Comparison of ENCODE assay signal across 10 cellular contexts in genomic region chr9:35163413-35163812, GRCh38. TPM values are rescaled to one million over a fixed set of nuclear protein-coding genes. Genes with fewer than 3 reads are reported as not detected.
DNase-seq lines count a peak whose midpoint lies in the region; ATAC-seq and TF ChIP-seq lines count a peak whose summit lies in the region.
"Had no signal": no experiment of that assay in that cellular context is flagged by ENCODE, and none has a peak within 500 bp of the region (broad histone marks: within the 10 kb centered on the region; RNA-seq: fewer than 3 reads in every experiment).

No MANE protein-coding gene starts in this region.

- H3K27ac ChIP-seq in heart right ventricle (peak overlapping the region in 6 of 10 donors; percentile 90 to 98 (median 94)), dorsolateral prefrontal cortex (peak overlapping the region in 23 of 59 donors; percentile 15 to 94 (median 84)), SJCRH30 (no peak overlapping the region)

- H3K36me3 Mint-ChIP-seq in type B pancreatic cell = no peaks in the 10 kb centered on the region

- H3K27ac Mint-ChIP-seq in type B pancreatic cell = peak overlapping the region; percentile 99

- H3K4me3 ChIP-seq in heart right ventricle (peak overlapping the region in 8 of 10 donors; percentile 61 to 93 (median 82)), dorsolateral prefrontal cortex (peak overlapping the region in 51 of 59 donors; percentile 0 to 98 (median 90)), mucosa of stomach (ENCODE audit: low read length) (peak overlapping the region; percentile 33), SJCRH30 (no peak overlapping the region)

- no peaks in the 10 kb centered on the region for H3K9me3 Mint-ChIP-seq in type B pancreatic cell

- peak overlapping the region; percentile 97 for H3K4me3 Mint-ChIP-seq in type B pancreatic cell

- H3K4me1 Mint-ChIP-seq in type B pancreatic cell (ENCODE audit: unreplicated experiment) = peaks cover 24% of the 10 kb centered on the region

- no peak overlapping the region for H3K9ac ChIP-seq in mucosa of stomach (ENCODE audit: low read length)

- intact Hi-C loops in heart right ventricle (cut with DNase I) (loop anchor here in 5 of 10 donors (5.0 to 10.0 kb wide), 4 partner anchors 46 to 181 kb away; partner anchors contain the start of gene ATOSB (in 4 of the 5)), Right ventricle myocardium inferior (cut with DNase I) (loop anchor here (2.0 to 10.0 kb wide), 4 partner anchors 31 to 651 kb away; partner anchors contain the start of genes ATOSB, HINT2 and SPAG8), dorsolateral prefrontal cortex (cut with DNase I) (loop anchor here in 1 of 2 donors (2.0 kb wide), 1 partner anchor 47 kb away; no protein-coding TSS in a partner anchor)

- H3K4me1 ChIP-seq in heart right ventricle (peaks cover 0 to 36% (median 21%) of the 10 kb centered on the region in 9 donors), mucosa of stomach (ENCODE audit: control insufficient read depth, insufficient read depth, low read length) (no peaks in the 10 kb centered on the region), SJCRH30 (peaks cover 4% of the 10 kb centered on the region; the same call in 1 of the 2 replicates)

- H3K27me3 Mint-ChIP-seq in type B pancreatic cell = no peaks in the 10 kb centered on the region

- H3K27me3 ChIP-seq in heart right ventricle (peaks cover 0 to 6% (median 0%) of the 10 kb centered on the region in 7 donors), dorsolateral prefrontal cortex (no peaks in the 10 kb centered on the region), mucosa of stomach (ENCODE audit: control insufficient read depth, insufficient read depth, low read length) (no peaks in the 10 kb centered on the region), SJCRH30 (no peaks in the 10 kb centered on the region)

- WGBS in heart right ventricle, 2 donors = 60 to 73% methylated on average over 3 of the region's 3 CpGs

- ATAC-seq in heart right ventricle = no peak
- ATAC-seq in Right ventricle myocardium inferior = no peak

- DNase-seq in heart right ventricle = no peak
- no peak for DNase-seq in Right ventricle myocardium inferior (ENCODE audit: missing footprints)
- DNase-seq in dorsolateral prefrontal cortex = no peak
- DNase-seq in type B pancreatic cell (ENCODE audit: extremely low spot score, unreplicated experiment) = no peak
- no peak for DNase-seq in NCI-H2196 (lab: John Stamatoyannopoulos, UW; ENCODE audit: unreplicated experiment)
- DNase-seq in DMS79 (lab: John Stamatoyannopoulos, UW) = no peak
- DNase-seq in SJCRH30 = no peak
- DNase-seq: activated CD8-positive, alpha-beta memory T cell treated with anti-CD3 and anti-CD28 coated beads for 24 hours; HCEC 1CT had no signal

- H3K9me3 ChIP-seq in heart right ventricle (no peaks in the 10 kb centered on the region), mucosa of stomach (ENCODE audit: control insufficient read depth, low read length) (no peaks in the 10 kb centered on the region), SJCRH30 (replicated peaks) (no peaks in the 10 kb centered on the region)

- TF ChIP-seq CTCF in heart right ventricle (IDR thresholded peaks at IDR 0.05) (no peak), dorsolateral prefrontal cortex (IDR thresholded peaks at IDR 0.05 in 54 of 56, conservative IDR thresholded peaks at IDR 0.05 in 2 of 56; ENCODE audit: low read depth in 1 of 56, partially characterized antibody in 56 of 56) (no peak), type B pancreatic cell (conservative IDR thresholded peaks at IDR 0.05) (no peak)

- H3K36me3 ChIP-seq in heart right ventricle (no peaks in the 10 kb centered on the region), mucosa of stomach (ENCODE audit: control insufficient read depth, insufficient read depth, low read length) (no peaks in the 10 kb centered on the region), SJCRH30 (no peaks in the 10 kb centered on the region)

RNA-seq across cellular contexts. Expression of gene UNC13B, which starts 1.6 kb away (rescaled TPM):
- total RNA-seq in heart right ventricle (10 to 100 TPM; 13.7 to 27.1 (median 19.9) TPM), Right ventricle myocardium inferior (27.4 TPM), dorsolateral prefrontal cortex (10 to 100 TPM; 28.7 to 55.9 (median 42.0) TPM), type B pancreatic cell (ENCODE audit: low replicate concordance) (48.9 and 62.1 TPM in 2 replicates)
- 10 to 100 TPM; 13.1 to 15.4 TPM for polyA plus RNA-seq in heart right ventricle
- total RNA-seq in SJCRH30 (2014; rRNA removed; shearing (Covaris generic)) = 2.0 and 2.3 TPM in 2 replicates

RNA-seq across cellular contexts. Expression of gene ATOSB, which starts 47.8 kb away (rescaled TPM):
- total RNA-seq in heart right ventricle (10 to 100 TPM; 12.2 to 20.3 (median 17.1) TPM), Right ventricle myocardium inferior (15.5 TPM), dorsolateral prefrontal cortex (10 to 100 TPM; 14.2 to 30.2 (median 22.4) TPM), type B pancreatic cell (ENCODE audit: low replicate concordance) (15.6 and 23.3 TPM in 2 replicates)
- polyA plus RNA-seq in heart right ventricle = 10 to 100 TPM; 25.5 to 31.6 TPM
- total RNA-seq in SJCRH30 (2014; rRNA removed; shearing (Covaris generic)) = 4.0 and 4.5 TPM in 2 replicates
